1 cellular context compared by ENCODE assay signal in genomic region chr15:90054618-90055097, GRCh38.
TF ChIP-seq lines count a peak whose summit lies in the region.

No MANE protein-coding gene starts in this region.

TF ChIP-seq in HepG2, 621 proteins besides CTCF, POLR2A, EP300 and RAD21 (continued from another document and continues in another):
- TF ChIP-seq HMGXB3 (CRISPR knock-in tag; IDR thresholded peaks at IDR 0.05; ENCODE audit: borderline replicate concordance) (no peak), MTA1 (CRISPR knock-in tag; IDR thresholded peaks at IDR 0.05; ENCODE audit: borderline replicate concordance) (no peak), DMAP1 (CRISPR knock-in tag; IDR thresholded peaks at IDR 0.05) (no peak; the same call in 1 of the 2 replicates), ZNF780A (CRISPR knock-in tag; IDR thresholded peaks at IDR 0.05) (no peak), PLSCR1 (CRISPR knock-in tag; IDR thresholded peaks at IDR 0.05; ENCODE audit: borderline replicate concordance) (no peak), ZNF329 (CRISPR knock-in tag; IDR thresholded peaks at IDR 0.05; ENCODE audit: low read depth) (no peak), ZBTB44 (CRISPR knock-in tag; IDR thresholded peaks at IDR 0.05) (no peak), RBM22 (optimal IDR thresholded peaks at IDR 0.05; ENCODE audit: low read length) (peak; percentile 73), ZBTB39 (CRISPR knock-in tag; IDR thresholded peaks at IDR 0.05) (no peak), ZNF333 (CRISPR knock-in tag; IDR thresholded peaks at IDR 0.05; ENCODE audit: borderline replicate concordance) (no peak), THAP8 (CRISPR knock-in tag; IDR thresholded peaks at IDR 0.05; ENCODE audit: borderline replicate concordance) (no peak), SMC3 (IDR thresholded peaks at IDR 0.05; ENCODE audit: low read length) (no peak), PRDM4 (CRISPR knock-in tag; IDR thresholded peaks at IDR 0.05; ENCODE audit: borderline replicate concordance) (no peak), CAMTA2 (CRISPR knock-in tag; IDR thresholded peaks at IDR 0.05; ENCODE audit: borderline replicate concordance) (no peak), THAP9 (CRISPR knock-in tag; IDR thresholded peaks at IDR 0.05; ENCODE audit: borderline replicate concordance) (0 out of 2 replicates have a peak, but pooled peaks have one; percentile 35), ZNF773 (CRISPR knock-in tag; IDR thresholded peaks at IDR 0.05; ENCODE audit: borderline replicate concordance) (no peak), KMT2B (CRISPR knock-in tag; IDR thresholded peaks at IDR 0.05) (no peak), TOE1 (CRISPR knock-in tag; IDR thresholded peaks at IDR 0.05) (no peak), POGK (CRISPR knock-in tag; conservative IDR thresholded peaks at IDR 0.05) (no peak), ZFP41 (CRISPR knock-in tag; IDR thresholded peaks at IDR 0.05; ENCODE audit: borderline replicate concordance) (no peak), ZNF550 (CRISPR knock-in tag; IDR thresholded peaks at IDR 0.05; ENCODE audit: borderline replicate concordance) (no peak), SAFB2 (CRISPR knock-in tag; IDR thresholded peaks at IDR 0.05; ENCODE audit: borderline replicate concordance, low read depth) (no peak), ZKSCAN1 (IDR thresholded peaks at IDR 0.05; ENCODE audit: low read length) (no peak), ZHX2 (IDR thresholded peaks at IDR 0.05; ENCODE audit: low read depth) (no peak), ZHX2 (CRISPR knock-in tag; IDR thresholded peaks at IDR 0.05; ENCODE audit: borderline replicate concordance) (no peak), FOXO4 (CRISPR knock-in tag; conservative IDR thresholded peaks at IDR 0.05) (no peak), NFE2L1 (CRISPR knock-in tag; IDR thresholded peaks at IDR 0.05; ENCODE audit: borderline replicate concordance) (no peak), CEBPB (IDR thresholded peaks at IDR 0.05; ENCODE audit: borderline replicate concordance, low read depth, low read length) (no peak), ZNF781 (CRISPR knock-in tag; IDR thresholded peaks at IDR 0.05; ENCODE audit: borderline replicate concordance, not compliant biosample characterization) (no peak)
